17 cellular contexts compared by ENCODE assay signal in the genomic region with DNA sequence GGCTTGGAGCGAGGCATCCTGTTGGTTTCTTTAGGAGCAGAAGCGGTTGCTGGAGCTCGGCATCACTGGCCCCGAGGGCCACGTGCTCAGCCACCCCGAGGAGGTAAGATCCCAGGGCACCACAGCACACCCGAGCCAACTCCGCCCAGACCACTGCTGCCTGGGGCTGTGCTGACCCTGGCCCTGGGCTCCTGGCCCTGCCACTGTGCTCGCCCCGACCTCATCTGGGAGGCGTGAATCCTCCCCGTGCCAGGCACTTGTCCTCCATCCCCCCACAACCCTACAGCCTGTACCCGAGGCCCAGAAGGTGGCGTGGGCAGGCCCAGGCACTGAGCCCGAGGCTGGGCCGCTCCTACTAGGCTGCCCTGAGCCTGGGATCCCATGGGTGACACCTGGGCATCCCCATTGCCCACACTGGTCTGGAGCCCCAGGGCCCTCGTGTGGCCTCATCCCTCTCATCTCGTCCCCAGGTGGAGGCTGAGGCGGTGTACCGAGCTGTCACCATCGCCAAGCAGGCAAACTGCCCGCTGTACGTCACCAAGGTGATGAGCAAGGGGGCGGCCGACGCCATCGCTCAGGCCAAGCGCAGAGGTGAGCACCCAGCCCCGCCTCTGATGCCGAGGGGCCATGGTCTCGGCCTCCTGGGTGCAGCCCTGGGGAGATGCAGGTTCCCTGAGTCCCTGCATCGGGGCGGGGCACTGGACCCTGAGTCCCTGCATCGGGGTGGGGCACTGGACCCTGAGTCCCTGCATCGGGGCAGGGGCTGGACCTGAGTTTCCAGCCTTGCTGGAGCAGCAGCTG. TPM values are rescaled to one million over a fixed set of nuclear protein-coding genes. Genes with fewer than 3 reads are reported as not detected.
"Had no signal": no experiment of that assay in that cellular context is flagged by ENCODE, and none has a peak within 500 bp of the region (broad histone marks: within the 10 kb centered on the region; RNA-seq: fewer than 3 reads in every experiment).

No MANE protein-coding gene starts in this region.

- H3K9me3 ChIP-seq: thoracic aorta, vagina had no signal

- H3K27ac ChIP-seq: thoracic aorta, vagina, VCaP had no signal

- ATAC-seq: activated T-cell treated with anti-CD3 and anti-CD28 coated beads, Interleukin-2, amount 50 U/mL, for 4 hours had no signal

- H3K27me3 ChIP-seq: vagina had no signal

- H3K4me3 ChIP-seq: thoracic aorta, vagina had no signal

- DNase-seq: activated CD4-positive, CD25-positive, alpha-beta regulatory T cell treated with anti-CD3 and anti-CD28 coated beads, Interleukin-2, amount 50 U/mL, for 72 hours; activated CD8-positive, alpha-beta memory T cell treated with anti-CD3 and anti-CD28 coated beads, Interleukin-2, amount 50 U/mL, for 4 hours; activated naive CD4-positive, alpha-beta T cell treated with anti-CD3 and anti-CD28 coated beads for 36 hours; activated naive CD8-positive, alpha-beta T cell treated with anti-CD3 and anti-CD28 coated beads, Interleukin-2, amount 10 ng/mL, durations not matched to agents 7 days and 5 days; activated T-cell treated with anti-CD3 and anti-CD28 coated beads, Interleukin-2, amount 50 U/mL, for 4 hours; amniotic stem cell; effector CD4-positive, alpha-beta T cell; immature natural killer cell; kidney glomerular epithelial cell; mesenchymal stem cell; naive B cell; occipital lobe; stimulated activated CD4-positive, alpha-beta T cell treated with anti-CD3 and anti-CD28 coated beads, Interleukin-4, amount 100 ng/mL, for 24 hours; stimulated activated naive CD4-positive, alpha-beta T cell treated with Interleukin-2 at 50 U/mL for 16 hours had no signal

- H3K4me1 ChIP-seq: vagina had no signal

- H3K36me3 ChIP-seq: thoracic aorta, vagina had no signal

RNA-seq across cellular contexts. Expression of gene DPYSL4, which starts 11.8 kb away (rescaled TPM):
- polyA plus RNA-seq: immature natural killer cell had no signal
